17 cellular contexts compared by ENCODE assay signal in the genomic region with DNA sequence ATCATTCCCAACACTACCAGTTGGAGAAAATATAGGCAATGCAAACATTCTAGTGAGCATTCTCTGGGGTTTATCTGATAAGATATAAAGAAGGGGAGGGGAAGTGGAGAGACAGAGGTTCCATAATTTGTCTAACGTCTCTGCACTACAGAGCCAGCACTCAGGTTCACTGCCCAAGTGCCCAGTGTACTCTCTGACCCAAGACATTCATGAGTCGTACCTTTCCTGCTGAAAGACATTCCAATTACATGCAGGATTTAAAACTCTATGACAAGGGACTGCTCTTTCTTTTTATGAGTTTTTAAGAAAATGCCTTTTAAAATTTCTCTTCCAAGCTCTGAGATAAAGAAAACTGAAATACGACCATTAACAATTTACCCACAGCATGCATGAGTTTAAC.
"Had no signal": no experiment of that assay in that cellular context is flagged by ENCODE, and none has a peak within 500 bp of the region (broad histone marks: within the 10 kb centered on the region; RNA-seq: fewer than 3 reads in every experiment).

No MANE protein-coding gene starts in this region.

- H3K4me1 ChIP-seq: right lobe of liver had no signal

- DNase-seq: activated CD4-positive, alpha-beta memory T cell treated with anti-CD3 and anti-CD28 coated beads, Interleukin-2, amount 10 ng/mL, durations not matched to agents 7 days and 5 days; activated CD4-positive, alpha-beta T cell treated with anti-CD3 and anti-CD28 coated beads for 4 hours; activated effector memory CD4-positive, alpha-beta T cell treated with anti-CD3 and anti-CD28 coated beads, Interleukin-2, amount 50 U/mL, for 16 hours; activated T-cell treated with anti-CD3 and anti-CD28 coated beads, Interleukin-2, amount 50 U/mL, for 4 hours; amniotic stem cell; central memory CD4-positive, alpha-beta T cell; effector CD4-positive, alpha-beta T cell; foreskin melanocyte; head of caudate nucleus; immature natural killer cell; mesendoderm; natural killer cell; right lobe of liver; stimulated activated naive CD8-positive, alpha-beta T cell treated with anti-CD3 and anti-CD28 coated beads, Interleukin-15, amount 100 ng/mL, for 72 hours; T-helper 17 cell had no signal

- H3K9me3 ChIP-seq: right lobe of liver had no signal

- H3K36me3 ChIP-seq: right lobe of liver had no signal

- H3K4me3 ChIP-seq: coronary artery, right lobe of liver had no signal

- H3K27me3 ChIP-seq: right lobe of liver had no signal

- H3K27ac ChIP-seq: coronary artery, right lobe of liver had no signal

- ATAC-seq: activated T-cell treated with anti-CD3 and anti-CD28 coated beads, Interleukin-2, amount 50 U/mL, for 4 hours; natural killer cell; right lobe of liver; stimulated activated naive CD8-positive, alpha-beta T cell treated with anti-CD3 and anti-CD28 coated beads, Interleukin-15, amount 100 ng/mL, for 72 hours; T-helper 17 cell; WTC11 had no signal
